ENCODE assay signal across 8 cellular contexts in genomic region chr20:297098-297924, GRCh38. TPM values are rescaled to one million over a fixed set of nuclear protein-coding genes. Genes with fewer than 3 reads are reported as not detected.
DNase-seq lines count a peak whose midpoint lies in the region; ATAC-seq and TF ChIP-seq lines count a peak whose summit lies in the region.

Gene ZCCHC3, plus strand, starts transcription at chr20:297570. Its CDS starts 17 bp downstream, at chr20:297587.

- H3K36me3 Mint-ChIP-seq in activated naive CD8-positive, alpha-beta T cell treated with anti-CD3 and anti-CD28 coated beads, Interleukin-2, amount 10 ng/mL, durations not matched to agents 7 days and 5 days = peaks cover 26% of the 10 kb centered on the region

- DNase-seq in NCI-H1105 (lab: John Stamatoyannopoulos, UW) (peak; percentile 94), SW 1271 (lab: John Stamatoyannopoulos, UW) (peak; percentile 83 to 88), Right ventricle myocardium inferior (ENCODE audit: missing footprints) (peak; percentile 95), tibial nerve (ENCODE audit: low spot score in 2 of 2) (peak; percentile 75 to 84)
- DNase-seq in activated naive CD8-positive, alpha-beta T cell treated with anti-CD3 and anti-CD28 coated beads, Interleukin-2, amount 10 ng/mL, durations not matched to agents 7 days and 5 days = peak; percentile 90

- H3K4me1 ChIP-seq in parathyroid adenoma (peaks cover 23% of the 10 kb centered on the region), tibial nerve (peaks cover 0 to 46% (median 31%) of the 10 kb centered on the region in 4 donors)

- peaks cover 39% of the 10 kb centered on the region for H3K4me1 Mint-ChIP-seq in activated naive CD8-positive, alpha-beta T cell treated with anti-CD3 and anti-CD28 coated beads, Interleukin-2, amount 10 ng/mL, durations not matched to agents 7 days and 5 days

- ATAC-seq in HG02623 (IDR thresholded peaks at IDR 0.05; ENCODE audit: unreplicated experiment) (peak; percentile 65), Right ventricle myocardium inferior (peak; percentile 96)
- ATAC-seq in activated naive CD8-positive, alpha-beta T cell treated with anti-CD3 and anti-CD28 coated beads, Interleukin-2, amount 10 ng/mL, durations not matched to agents 7 days and 5 days (ENCODE audit: low read depth) = peak; percentile 88

- WGBS in tibial nerve, 2 donors = 1% methylated on average over 67 to 92 of the region's 99 CpGs

- H3K79me2 ChIP-seq in parathyroid adenoma = peaks cover 30% of the 10 kb centered on the region

- peak; percentile 27 to 71 for TF ChIP-seq POLR2A in tibial nerve (IDR thresholded peaks at IDR 0.05)

- H3K9me3 ChIP-seq in parathyroid adenoma (ENCODE audit: control insufficient read depth, low read length) (no peaks in the 10 kb centered on the region), tibial nerve (no peaks in the 10 kb centered on the region)

- H3K27me3 Mint-ChIP-seq in activated naive CD8-positive, alpha-beta T cell treated with anti-CD3 and anti-CD28 coated beads, Interleukin-2, amount 10 ng/mL, durations not matched to agents 7 days and 5 days = no peaks in the 10 kb centered on the region

- H3K9me3 Mint-ChIP-seq in activated naive CD8-positive, alpha-beta T cell treated with anti-CD3 and anti-CD28 coated beads, Interleukin-2, amount 10 ng/mL, durations not matched to agents 7 days and 5 days = no peaks in the 10 kb centered on the region

- H3K27ac ChIP-seq in parathyroid adenoma (peak within 1 kb of the TSS; percentile 96), tibial nerve (peak within 1 kb of the TSS; percentile 98 to 100 (median 98))

- H3K27me3 ChIP-seq in parathyroid adenoma (ENCODE audit: control insufficient read depth, insufficient read depth, low read length) (no peaks in the 10 kb centered on the region), tibial nerve (no peaks in the 10 kb centered on the region)

- H3K36me3 ChIP-seq in parathyroid adenoma (ENCODE audit: control insufficient read depth, insufficient read depth, low read length) (no peaks in the 10 kb centered on the region), tibial nerve (no peaks in the 10 kb centered on the region)

- peak within 1 kb of the TSS; percentile 88 for H2AFZ ChIP-seq in parathyroid adenoma

- H3K4me2 ChIP-seq in parathyroid adenoma (ENCODE audit: low read length) = peak within 1 kb of the TSS; percentile 68

- peak; percentile 51 to 90 for TF ChIP-seq EP300 in tibial nerve (IDR thresholded peaks at IDR 0.05)

- peak within 1 kb of the TSS; percentile 99 for H3K27ac Mint-ChIP-seq in activated naive CD8-positive, alpha-beta T cell treated with anti-CD3 and anti-CD28 coated beads, Interleukin-2, amount 10 ng/mL, durations not matched to agents 7 days and 5 days

- POLR2A ChIA-PET in activated naive CD8-positive, alpha-beta T cell treated with anti-CD3 and anti-CD28 coated beads, Interleukin-2, amount 10 ng/mL, durations not matched to agents 7 days and 5 days (lab: Charles Lee) = interaction anchor here (0.9 to 7.8 kb wide), 15 partner anchors 10 to 246 kb away, joined by 3 to 84 read pairs (median 4); partner anchors contain the start of genes CSNK2A1 and SOX12

- H3K4me3 Mint-ChIP-seq in activated naive CD8-positive, alpha-beta T cell treated with anti-CD3 and anti-CD28 coated beads, Interleukin-2, amount 10 ng/mL, durations not matched to agents 7 days and 5 days = peak within 1 kb of the TSS; percentile 98

- intact Hi-C loops in Right ventricle myocardium inferior (cut with DNase I) = loop anchor here (1.0 to 2.0 kb wide), 2 partner anchors 13 to 27 kb away; no protein-coding TSS in a partner anchor

- H3K4me3 ChIP-seq in parathyroid adenoma (ENCODE audit: low read depth, low read length) (peak within 1 kb of the TSS; percentile 78), tibial nerve (peak within 1 kb of the TSS; percentile 84 to 99 (median 92))

- peak within 1 kb of the TSS; percentile 70 for H3K9ac ChIP-seq in parathyroid adenoma

- TF ChIP-seq CTCF in GM12872 (IDR thresholded peaks at IDR 0.05; ENCODE audit: insufficient read depth, low read depth, low read length) (0 out of 3 replicates have a peak, but pooled peaks have one; percentile 14), parathyroid adenoma (IDR thresholded peaks at IDR 0.05) (peak; percentile 42), tibial nerve (IDR thresholded peaks at IDR 0.05) (peak in 2 of 5 experiments; percentile 17 to 47)

RNA-seq across cellular contexts. Expression of gene ZCCHC3, which starts in this region (rescaled TPM):
- total RNA-seq in activated naive CD8-positive, alpha-beta T cell treated with anti-CD3 and anti-CD28 coated beads, Interleukin-2, amount 10 ng/mL, durations not matched to agents 7 days and 5 days = 10 to 100 TPM; 30.0 to 30.6 TPM
- total RNA-seq in Right ventricle myocardium inferior (11.0 TPM), tibial nerve (10 to 100 TPM; 12.0 to 24.9 (median 20.6) TPM)

Comparison
In these comparisons a context has a peak if more than half of its experiments do, and no peak if none do; other contexts are left out.
1. Peak in every context shown above with its lines: DNase-seq, ATAC-seq, H3K4me3 ChIP-seq and H3K27ac ChIP-seq.